Comparison of ENCODE assay signal across 10 cellular contexts in genomic region chr5:121963409-121963808, GRCh38. TPM values are rescaled to one million over a fixed set of nuclear protein-coding genes. Genes with fewer than 3 reads are reported as not detected.
DNase-seq lines count a peak whose midpoint lies in the region; ATAC-seq, FAIRE-seq and TF ChIP-seq lines count a peak whose summit lies in the region.
"Had no signal": no experiment of that assay in that cellular context is flagged by ENCODE, and none has a peak within 500 bp of the region (broad histone marks: within the 10 kb centered on the region; RNA-seq: fewer than 3 reads in every experiment).

No MANE protein-coding gene starts in this region.

- peak overlapping the region; percentile 97 for H3K27ac Mint-ChIP-seq in activated CD4-positive, alpha-beta T cell treated with anti-CD3 and anti-CD28 coated beads, Interleukin-2, amount 10 ng/mL, durations not matched to agents 24 days and 14 days
- H3K27ac Mint-ChIP-seq in CD14-positive monocyte: peak overlapping the region in 1 of 7 donors; percentile 93

- H3K36me3 ChIP-seq in SU-DHL-6 (ENCODE audit: low read length): peaks cover 4% of the 10 kb centered on the region
- H3K36me3 ChIP-seq in spleen: peaks cover 0 to 7% (median 0%) of the 10 kb centered on the region in 6 donors
- H3K36me3 ChIP-seq in pancreas: no peaks in the 10 kb centered on the region

- ATAC-seq in GM18909 (IDR thresholded peaks at IDR 0.05; ENCODE audit: poor library complexity, unreplicated experiment) (no peak), pancreas (no peak)

- FAIRE-seq in pancreas (lab: Jason Lieb, UNC): no peak

- DNase-seq in activated CD4-positive, alpha-beta T cell treated with anti-CD3 and anti-CD28 coated beads, Interleukin-2, amount 10 ng/mL, durations not matched to agents 24 days and 14 days: no peak
- no peak for DNase-seq in activated CD4-positive, alpha-beta T cell treated with anti-CD3 and anti-CD28 coated beads, Interleukin-2, amount 50 U/mL, for 4 hours
- DNase-seq in fibroblast of the aortic adventitia (ENCODE audit: low read depth) (no peak), spleen (no peak), CD14-positive monocyte (ENCODE audit: low spot score) (no peak), pancreas (no peak)
- DNase-seq: caudate nucleus, NCI-H2081 had no signal

- intact Hi-C loops in activated CD4-positive, alpha-beta T cell treated with anti-CD3 and anti-CD28 coated beads, Interleukin-2, amount 10 ng/mL, durations not matched to agents 24 days and 14 days (cut with micrococcal nuclease): loop anchor here (5.0 kb wide), 1 partner anchor 139 kb away; no protein-coding TSS in a partner anchor
- intact Hi-C loops in spleen (cut with DNase I; ENCODE audit: low total_unique reads) (no loop called here), CD14-positive monocyte (cut with micrococcal nuclease) (no loop called here), pancreas (cut with DNase I) (no loop called here)

- peaks cover 20% of the 10 kb centered on the region for H3K36me3 Mint-ChIP-seq in activated CD4-positive, alpha-beta T cell treated with anti-CD3 and anti-CD28 coated beads, Interleukin-2, amount 10 ng/mL, durations not matched to agents 24 days and 14 days (ENCODE audit: low read depth)
- peaks cover 4 to 6% of the 10 kb centered on the region in 2 donors for H3K36me3 Mint-ChIP-seq in CD14-positive monocyte

- no peaks in the 10 kb centered on the region for H3K9me3 Mint-ChIP-seq in activated CD4-positive, alpha-beta T cell treated with anti-CD3 and anti-CD28 coated beads, Interleukin-2, amount 10 ng/mL, durations not matched to agents 24 days and 14 days
- peaks cover 0 to 7% (median 0%) of the 10 kb centered on the region in 7 donors for H3K9me3 Mint-ChIP-seq in CD14-positive monocyte

- H3K27me3 ChIP-seq in SU-DHL-6 (ENCODE audit: low read length): no peaks in the 10 kb centered on the region
- peaks cover 0 to 2% (median 0%) of the 10 kb centered on the region in 7 donors for H3K27me3 ChIP-seq in spleen (replicated peaks in 1 of 7)
- no peaks in the 10 kb centered on the region for H3K27me3 ChIP-seq in pancreas

- H2AFZ ChIP-seq in SU-DHL-6 (ENCODE audit: low read depth, low read length, severe bottlenecking): no peak overlapping the region

- peak overlapping the region; percentile 89 for H3K4me2 ChIP-seq in SU-DHL-6 (ENCODE audit: low read depth, low read length, poor library complexity, severe bottlenecking)

- TF ChIP-seq POLR2A in spleen (IDR thresholded peaks at IDR 0.05): no peak

- H3K4me3 Mint-ChIP-seq in activated CD4-positive, alpha-beta T cell treated with anti-CD3 and anti-CD28 coated beads, Interleukin-2, amount 10 ng/mL, durations not matched to agents 24 days and 14 days: peak overlapping the region; percentile 96
- no peak overlapping the region for H3K4me3 Mint-ChIP-seq in CD14-positive monocyte

- no peaks in the 10 kb centered on the region; the same call in 1 of the 2 replicates for H3F3A ChIP-seq in SU-DHL-6 (ENCODE audit: insufficient read depth)

- peak overlapping the region; percentile 90 for H3K4me3 ChIP-seq in SU-DHL-6 (ENCODE audit: insufficient read depth, low read length, poor library complexity, severe bottlenecking)
- H3K4me3 ChIP-seq in fibroblast of the aortic adventitia (ENCODE audit: low read depth, low read length): peak overlapping the region; percentile 97
- peak overlapping the region in 5 of 8 donors; percentile 79 to 93 (median 85) for H3K4me3 ChIP-seq in spleen
- H3K4me3 ChIP-seq in pancreas: no peak overlapping the region

- H3K4me1 Mint-ChIP-seq in activated CD4-positive, alpha-beta T cell treated with anti-CD3 and anti-CD28 coated beads, Interleukin-2, amount 10 ng/mL, durations not matched to agents 24 days and 14 days: peaks cover 26% of the 10 kb centered on the region
- peaks cover 27% of the 10 kb centered on the region for H3K4me1 Mint-ChIP-seq in CD14-positive monocyte

- peaks cover 2% of the 10 kb centered on the region for H3K27me3 Mint-ChIP-seq in activated CD4-positive, alpha-beta T cell treated with anti-CD3 and anti-CD28 coated beads, Interleukin-2, amount 10 ng/mL, durations not matched to agents 24 days and 14 days
- H3K27me3 Mint-ChIP-seq in CD14-positive monocyte (ENCODE audit: low read depth in 3 of 3): peaks cover 0 to 3% (median 0%) of the 10 kb centered on the region in 3 donors

- no peak for TF ChIP-seq CTCF in SU-DHL-6 (IDR thresholded peaks at IDR 0.05; ENCODE audit: insufficient read depth, low read length, poor library complexity, severe bottlenecking)
- TF ChIP-seq CTCF in fibroblast of the aortic adventitia (IDR thresholded peaks at IDR 0.05; ENCODE audit: insufficient read depth, low read length): no peak
- TF ChIP-seq CTCF in spleen (IDR thresholded peaks at IDR 0.05 in 8 of 11, conservative IDR thresholded peaks at IDR 0.05 in 3 of 11): no peak
- TF ChIP-seq CTCF in CD14-positive monocyte (IDR thresholded peaks at IDR 0.05): no peak
- no peak for TF ChIP-seq CTCF in pancreas (IDR thresholded peaks at IDR 0.05)

- WGBS in spleen, 5 donors: 48 to 69% (median 58%) methylated on average over 1 of the region's 1 CpG
- 74 to 83% methylated on average over 1 of the region's 1 CpG for WGBS in pancreas, 2 donors

- peak overlapping the region; percentile 78 for H3K9ac ChIP-seq in SU-DHL-6 (ENCODE audit: low read length)

- peaks cover 58% of the 10 kb centered on the region for H3K79me2 ChIP-seq in SU-DHL-6 (ENCODE audit: insufficient read depth, low read length)

- H3K27ac ChIP-seq in SU-DHL-6 (ENCODE audit: low read depth, low read length) (no peak overlapping the region), spleen (no peak overlapping the region), pancreas (no peak overlapping the region)

- no peaks in the 10 kb centered on the region for H3K9me3 ChIP-seq in SU-DHL-6 (ENCODE audit: insufficient read depth, low read length)
- H3K9me3 ChIP-seq in spleen: peaks cover 0 to 14% (median 6%) of the 10 kb centered on the region in 8 donors
- no peaks in the 10 kb centered on the region for H3K9me3 ChIP-seq in pancreas

- peaks cover 9 to 60% (median 28%) of the 10 kb centered on the region in 6 donors for H3K4me1 ChIP-seq in spleen
- H3K4me1 ChIP-seq in pancreas: peaks cover 0 to 16% (median 0%) of the 10 kb centered on the region in 3 donors

- no peaks in the 10 kb centered on the region for H3K9me2 ChIP-seq in SU-DHL-6 (replicated peaks; ENCODE audit: insufficient read depth, low read length)

- no peaks in the 10 kb centered on the region; the same call in 1 of the 2 replicates for H4K20me1 ChIP-seq in SU-DHL-6 (ENCODE audit: low read depth, low read length)

RNA-seq across cellular contexts. Expression of gene SRFBP1, which starts 1.6 kb away (rescaled TPM):
- 18.3 and 18.9 TPM in 2 replicates for total RNA-seq in activated CD4-positive, alpha-beta T cell treated with anti-CD3 and anti-CD28 coated beads, Interleukin-2, amount 10 ng/mL, durations not matched to agents 24 days and 14 days
- 14.8 and 22.0 TPM in 2 replicates for total RNA-seq in fibroblast of the aortic adventitia (ENCODE audit: low replicate concordance)
- total RNA-seq in spleen: 10 to 100 TPM; 12.2 to 20.2 (median 14.1) TPM
- polyA plus RNA-seq in spleen: 1 to 10 TPM; 2.5 to 3.9 (median 3.5) TPM
- polyA plus RNA-seq in CD14-positive monocyte: 1 to 10 TPM; 5.3 to 6.2 TPM
- 1 to 10 TPM; 2.5 to 7.3 (median 4.5) TPM for total RNA-seq in pancreas
- polyA plus RNA-seq in pancreas: 1 to 10 TPM; 1.2 to 2.4 TPM

Comparison
In these comparisons a context has a peak if more than half of its experiments do, and no peak if none do; other contexts are left out.
1. H3K4me3 ChIP-seq: peak in SU-DHL-6 (single experiment), fibroblast of the aortic adventitia (single experiment) and spleen (5 of 8); none in pancreas (0 of 4).